Comparison of ENCODE assay signal across 1 cellular context in the genomic region with DNA sequence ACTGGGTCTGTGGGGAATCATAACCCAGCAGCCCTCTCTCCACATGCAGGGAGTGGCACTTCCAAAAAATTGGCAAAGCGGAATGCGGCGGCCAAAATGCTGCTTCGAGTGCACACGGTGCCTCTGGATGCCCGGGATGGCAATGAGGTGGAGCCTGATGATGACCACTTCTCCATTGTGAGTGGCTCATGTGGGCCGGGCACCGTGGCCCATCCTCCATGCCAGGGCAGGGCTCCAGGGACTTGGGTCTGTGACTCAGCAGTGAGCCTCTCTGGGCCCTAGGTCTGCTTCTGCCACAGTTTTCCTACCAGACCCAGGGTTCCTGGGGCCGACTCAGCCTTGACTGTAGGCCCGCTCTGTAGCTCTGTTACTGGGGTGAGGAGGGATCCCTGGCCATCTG.
TF ChIP-seq lines count a peak whose summit lies in the region.

No MANE protein-coding gene starts in this region.

TF ChIP-seq in SK-N-SH, 30 proteins besides CTCF, POLR2A, EP300 and RAD21 (continued from another document):
- TF ChIP-seq, protein P1, sequence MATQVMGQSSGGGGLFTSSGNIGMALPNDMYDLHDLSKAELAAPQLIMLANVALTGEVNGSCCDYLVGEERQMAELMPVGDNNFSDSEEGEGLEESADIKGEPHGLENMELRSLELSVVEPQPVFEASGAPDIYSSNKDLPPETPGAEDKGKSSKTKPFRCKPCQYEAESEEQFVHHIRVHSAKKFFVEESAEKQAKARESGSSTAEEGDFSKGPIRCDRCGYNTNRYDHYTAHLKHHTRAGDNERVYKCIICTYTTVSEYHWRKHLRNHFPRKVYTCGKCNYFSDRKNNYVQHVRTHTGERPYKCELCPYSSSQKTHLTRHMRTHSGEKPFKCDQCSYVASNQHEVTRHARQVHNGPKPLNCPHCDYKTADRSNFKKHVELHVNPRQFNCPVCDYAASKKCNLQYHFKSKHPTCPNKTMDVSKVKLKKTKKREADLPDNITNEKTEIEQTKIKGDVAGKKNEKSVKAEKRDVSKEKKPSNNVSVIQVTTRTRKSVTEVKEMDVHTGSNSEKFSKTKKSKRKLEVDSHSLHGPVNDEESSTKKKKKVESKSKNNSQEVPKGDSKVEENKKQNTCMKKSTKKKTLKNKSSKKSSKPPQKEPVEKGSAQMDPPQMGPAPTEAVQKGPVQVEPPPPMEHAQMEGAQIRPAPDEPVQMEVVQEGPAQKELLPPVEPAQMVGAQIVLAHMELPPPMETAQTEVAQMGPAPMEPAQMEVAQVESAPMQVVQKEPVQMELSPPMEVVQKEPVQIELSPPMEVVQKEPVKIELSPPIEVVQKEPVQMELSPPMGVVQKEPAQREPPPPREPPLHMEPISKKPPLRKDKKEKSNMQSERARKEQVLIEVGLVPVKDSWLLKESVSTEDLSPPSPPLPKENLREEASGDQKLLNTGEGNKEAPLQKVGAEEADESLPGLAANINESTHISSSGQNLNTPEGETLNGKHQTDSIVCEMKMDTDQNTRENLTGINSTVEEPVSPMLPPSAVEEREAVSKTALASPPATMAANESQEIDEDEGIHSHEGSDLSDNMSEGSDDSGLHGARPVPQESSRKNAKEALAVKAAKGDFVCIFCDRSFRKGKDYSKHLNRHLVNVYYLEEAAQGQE (IDR thresholded peaks at IDR 0.05; ENCODE audit: low read depth, low read length): no peak
- TF ChIP-seq RFX5 (IDR thresholded peaks at IDR 0.05; ENCODE audit: low read length): no peak
- no peak for TF ChIP-seq EZH2phosphoT487 (IDR thresholded peaks at IDR 0.05; ENCODE audit: borderline replicate concordance, low read depth)
- no peak for TF ChIP-seq TAF1 (IDR thresholded peaks at IDR 0.05; ENCODE audit: borderline replicate concordance, low read depth, low read length)
- TF ChIP-seq NFIC (IDR thresholded peaks at IDR 0.05; ENCODE audit: borderline replicate concordance): no peak
TF ChIP-seq in SK-N-SH: peak in this region for 0.
